In the genomic region with DNA sequence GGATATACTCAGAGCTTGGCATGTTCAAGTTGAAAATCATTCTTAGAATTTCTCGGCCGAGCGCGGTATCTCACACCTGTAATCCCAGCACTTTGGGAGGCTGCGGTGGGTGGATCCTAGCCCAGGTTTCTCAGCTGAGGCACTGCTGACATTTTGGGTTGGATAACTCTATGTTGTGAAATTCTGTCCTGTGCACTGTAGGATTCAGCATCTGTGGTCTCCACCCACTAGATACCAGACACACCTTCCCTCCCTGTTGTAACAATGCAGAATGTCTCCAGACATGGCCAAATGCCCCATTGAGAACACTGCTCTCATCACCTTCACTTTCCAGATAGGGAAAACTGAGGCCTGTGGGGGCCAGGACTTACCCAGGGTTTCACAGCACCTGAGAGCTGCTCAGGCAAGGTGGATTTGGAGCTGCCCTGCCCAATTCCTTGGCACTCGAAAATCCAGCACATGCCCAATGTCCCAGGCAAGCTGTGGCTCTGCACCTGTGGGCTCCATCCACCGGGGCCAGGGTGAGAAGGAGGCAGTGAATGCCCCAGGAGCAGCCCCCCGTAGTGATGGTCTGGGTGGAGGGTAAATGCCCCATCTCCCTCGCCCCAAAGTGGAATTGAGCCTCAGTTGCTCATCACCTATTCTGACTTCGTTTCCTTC, we compare ENCODE assay signal across 23 cellular contexts. TPM values are rescaled to one million over a fixed set of nuclear protein-coding genes. Genes with fewer than 3 reads are reported as not detected.
"Had no signal": no experiment of that assay in that cellular context is flagged by ENCODE, and none has a peak within 500 bp of the region (broad histone marks: within the 10 kb centered on the region; RNA-seq: fewer than 3 reads in every experiment).

No MANE protein-coding gene starts in this region.

- H3K4me3 ChIP-seq: coronary artery, dorsolateral prefrontal cortex, esophagus muscularis mucosa, gastrocnemius medialis, lung, right atrium auricular region, sigmoid colon, skin epidermis had no signal

- H3K9me3 ChIP-seq: esophagus muscularis mucosa, gastrocnemius medialis, neutrophil, right atrium auricular region, sigmoid colon had no signal

- H3K27me3 ChIP-seq: dorsolateral prefrontal cortex, gastrocnemius medialis, neutrophil, right atrium auricular region had no signal

- H3K4me1 Mint-ChIP-seq: immature natural killer cell had no signal

- DNase-seq: effector memory CD4-positive, alpha-beta T cell; gastrocnemius medialis; immature natural killer cell; left ventricle myocardium superior; mesendoderm; naive B cell; nephron progenitor cell; sigmoid colon; stimulated activated CD4-positive, alpha-beta T cell treated with anti-CD3 and anti-CD28 coated beads, Interleukin-12 subunit alpha, Interleukin-12 subunit beta, amount 100 ng/mL, for 4 hours; stimulated activated CD4-positive, alpha-beta T cell treated with anti-CD3 and anti-CD28 coated beads, Interleukin-2, amount 100 ng/mL, for 48 hours; stimulated activated naive CD4-positive, alpha-beta T cell treated with Interleukin-2 at 50 U/mL for 16 hours; trophoblast cell had no signal

- H3K27me3 Mint-ChIP-seq: naive B cell had no signal

- H3K27ac ChIP-seq: coronary artery, dorsolateral prefrontal cortex, epithelial cell of prostate, esophagus muscularis mucosa, gastrocnemius medialis, neutrophil, right atrium auricular region, sigmoid colon, skin epidermis had no signal

- H3K4me3 Mint-ChIP-seq: immature natural killer cell, naive B cell, nephron progenitor cell had no signal

- H3K4me1 ChIP-seq: gastrocnemius medialis, right atrium auricular region had no signal

- H3K9me3 Mint-ChIP-seq: immature natural killer cell, nephron progenitor cell had no signal

- H3K27ac Mint-ChIP-seq: immature natural killer cell, nephron progenitor cell had no signal

- ATAC-seq: gastrocnemius medialis had no signal

- H3K36me3 Mint-ChIP-seq: immature natural killer cell had no signal

- H3K36me3 ChIP-seq: esophagus muscularis mucosa, gastrocnemius medialis, neutrophil, right atrium auricular region, sigmoid colon had no signal

RNA-seq across cellular contexts. Expression of a gene that starts 20.1 kb away (rescaled TPM):
- total RNA-seq: fibroblast of villous mesenchyme, gastrocnemius medialis, osteocyte had no signal

RNA-seq across cellular contexts. Expression of a gene that starts 38.3 kb away (rescaled TPM):
- total RNA-seq: chondrocyte, osteocyte had no signal
